Comparison of ENCODE assay signal across 8 cellular contexts in genomic region chr1:204408602-204409001, GRCh38. TPM values are rescaled to one million over a fixed set of nuclear protein-coding genes. Genes with fewer than 3 reads are reported as not detected.
A peak's percentile ranks its signal among the peaks of the same experiment; 100 is the strongest.
DNase-seq lines count a peak whose midpoint lies in the region; ATAC-seq and TF ChIP-seq lines count a peak whose summit lies in the region.

No MANE protein-coding gene starts in this region.

- no peak overlapping the region for H3K27ac ChIP-seq in GM23248
- peak overlapping the region; percentile 82 for H3K27ac ChIP-seq in foreskin keratinocyte

- no peaks in the 10 kb centered on the region for H3K9me3 ChIP-seq in GM23248 (ENCODE audit: low read depth)

- H3K36me3 ChIP-seq in GM23248 (ENCODE audit: low read depth) = peaks cover 47% of the 10 kb centered on the region

- peak overlapping the region; percentile 99 for H3K4me3 ChIP-seq in GM23248
- peak overlapping the region; percentile 99 for H3K4me3 ChIP-seq in WI38 (ENCODE audit: low read depth, low read length)
- peak overlapping the region; percentile 82 for H3K4me3 ChIP-seq in skeletal muscle cell (ENCODE audit: low read depth, low read length)

- H3K9ac ChIP-seq in GM23248 = peak overlapping the region; percentile 99

- no peaks in the 10 kb centered on the region for H3K9me2 ChIP-seq in GM23248 (ENCODE audit: insufficient read depth)

- H2AFZ ChIP-seq in GM23248 = no peak overlapping the region

- WGBS in GM23248 (ENCODE audit: low coverage in 1 of 2, low lambda C conversion rate in 2 of 2, missing lambda C conversion rate in 2 of 2), 2 experiments = 0 to 2% methylated on average over 1 of the region's 1 CpG

- H3K27me3 ChIP-seq in GM23248 (replicated peaks; ENCODE audit: insufficient read depth) = no peaks in the 10 kb centered on the region
- H3K27me3 ChIP-seq in foreskin keratinocyte = no peaks in the 10 kb centered on the region

- peaks cover 60% of the 10 kb centered on the region for H3F3A ChIP-seq in GM23248 (ENCODE audit: insufficient read depth)

- H3K4me1 ChIP-seq in GM23248 (ENCODE audit: insufficient read depth) (peaks cover 19% of the 10 kb centered on the region), foreskin keratinocyte (peaks cover 9% of the 10 kb centered on the region)

- DNase-seq in GM23248 = no peak
- DNase-seq in foreskin keratinocyte = no peak
- DNase-seq in skeletal muscle cell (ENCODE audit: low read depth) = no peak
- no peak for DNase-seq in NCI-H2227 treated with DMSO at 0.1 percent for 48 hours (lab: John Stamatoyannopoulos, UW)
- DNase-seq in NK-92 (lab: John Stamatoyannopoulos, UW; ENCODE audit: unreplicated experiment) = no peak

- TF ChIP-seq CTCF in WI38 (IDR thresholded peaks at IDR 0.05; ENCODE audit: low read depth, low read length) = no peak
- TF ChIP-seq CTCF in foreskin keratinocyte (conservative IDR thresholded peaks at IDR 0.05) = no peak

- ATAC-seq in foreskin keratinocyte = no peak
- ATAC-seq in HG02798 (IDR thresholded peaks at IDR 0.05; ENCODE audit: poor library complexity, unreplicated experiment) = no peak
- no peak for ATAC-seq in GM19467 (IDR thresholded peaks at IDR 0.05; ENCODE audit: unreplicated experiment)

- peaks cover 86% of the 10 kb centered on the region for H3K79me2 ChIP-seq in GM23248 (ENCODE audit: insufficient read depth)

- H3K4me2 ChIP-seq in GM23248 (ENCODE audit: unreplicated experiment) = peak overlapping the region; percentile 92

- peaks cover 52% of the 10 kb centered on the region for H4K20me1 ChIP-seq in GM23248 (ENCODE audit: insufficient read depth)

- in situ Hi-C loops in GM23248 (cut with MboI) = no loop called here

RNA-seq across cellular contexts. Expression of gene PPP1R15B, which starts 3.0 kb away (rescaled TPM):
- 27.6 and 28.4 TPM in 2 replicates for total RNA-seq in GM23248 (2014; rRNA removed; shearing (Covaris generic))
- polyA plus RNA-seq in GM23248 (2016; fragmentation: Nextera tagmentation; extraction: Ambion mirVana) (14.5 and 15.4 TPM in 2 replicates), foreskin keratinocyte (7.0 and 8.8 TPM in 2 replicates)
- 28.8 TPM in 2 replicates for total RNA-seq in foreskin keratinocyte

RNA-seq across cellular contexts. Expression of gene PLEKHA6, which starts 48.9 kb away (rescaled TPM):
- 7.3 and 8.3 TPM in 2 replicates for total RNA-seq in GM23248 (2014; rRNA removed; shearing (Covaris generic))
- polyA plus RNA-seq in GM23248 (2016; fragmentation: Nextera tagmentation; extraction: Ambion mirVana) (4.5 and 5.5 TPM in 2 replicates), foreskin keratinocyte (2.0 and 2.4 TPM in 2 replicates)
- 4.4 and 6.0 TPM in 2 replicates for total RNA-seq in foreskin keratinocyte
